23 cellular contexts compared by ENCODE assay signal in the genomic region with DNA sequence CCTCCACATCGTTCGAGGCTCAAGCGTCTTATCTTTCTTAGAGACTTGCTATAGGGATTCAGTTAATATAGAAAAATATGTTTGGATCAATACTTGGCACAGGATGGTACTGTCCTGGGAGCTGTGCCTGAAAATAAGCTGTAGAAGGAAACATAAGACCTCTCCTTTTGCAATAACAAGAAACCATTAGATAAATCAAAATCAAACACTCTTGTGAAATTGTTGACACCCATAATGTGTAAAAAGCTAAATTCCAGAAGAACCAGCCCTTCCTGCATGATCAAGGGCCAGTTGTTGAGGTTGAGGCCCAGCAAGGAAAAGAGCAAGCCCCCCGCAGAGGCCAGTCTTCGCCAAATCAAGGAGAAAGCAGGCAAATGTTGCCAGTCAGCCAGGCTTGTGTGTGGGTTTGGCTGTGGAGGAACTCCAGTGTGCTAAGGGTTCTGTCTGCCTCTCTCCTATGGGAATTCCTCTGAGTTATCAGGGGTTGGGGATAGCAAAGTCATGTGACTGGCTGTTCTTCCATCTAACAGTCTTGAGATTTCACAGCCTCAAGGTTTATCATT.
"Had no signal": no experiment of that assay in that cellular context is flagged by ENCODE, and none has a peak within 500 bp of the region (broad histone marks: within the 10 kb centered on the region; RNA-seq: fewer than 3 reads in every experiment).

No MANE protein-coding gene starts in this region.

- H2AFZ ChIP-seq: hepatocyte had no signal

- ATAC-seq: activated CD4-positive, alpha-beta T cell treated with anti-CD3 and anti-CD28 coated beads for 36 hours; activated T-cell treated with anti-CD3 and anti-CD28 coated beads, Interleukin-2, amount 50 U/mL, for 4 hours; left lung; naive thymus-derived CD4-positive, alpha-beta T cell; stimulated activated naive CD8-positive, alpha-beta T cell treated with anti-CD3 and anti-CD28 coated beads, Interleukin-15, Interleukin-2, amounts not matched to agents 100 U/mL and 50 U/mL, for 24 hours; T-helper 17 cell had no signal

- H3K27me3 ChIP-seq: hepatocyte, left lung, tibial nerve, uterus had no signal

- H3K36me3 ChIP-seq: left lung, tibial nerve, uterus had no signal

- H3K79me2 ChIP-seq: hepatocyte had no signal

- H3K9me3 ChIP-seq: left lung, tibial nerve, uterus had no signal

- H3K4me3 ChIP-seq: hepatocyte, left lung, tibial nerve, uterus had no signal

- H3K4me2 ChIP-seq: hepatocyte had no signal

- FAIRE-seq: bronchial epithelial cell, endometrium had no signal

- DNase-seq: activated B cell treated with CpG ODN at 0.5 μM for 24 hours; activated CD4-positive, alpha-beta T cell treated with anti-CD3 and anti-CD28 coated beads for 36 hours; activated CD4-positive, alpha-beta T cell treated with anti-CD3 and anti-CD28 coated beads, Interleukin-2, amount 50 U/mL, for 48 hours; activated CD8-positive, alpha-beta memory T cell treated with anti-CD3 and anti-CD28 coated beads, Interleukin-2, amount 50 U/mL, for 48 hours; activated naive CD4-positive, alpha-beta T cell; activated T-cell treated with anti-CD3 and anti-CD28 coated beads, Interleukin-2, amount 50 U/mL, for 4 hours; amniotic stem cell; cerebellar nuclear complex; cortex of kidney; foreskin fibroblast; glutamatergic neuron; immature natural killer cell; left lung; naive thymus-derived CD4-positive, alpha-beta T cell; retina; stimulated activated CD4-positive, alpha-beta T cell treated with anti-CD3 and anti-CD28 coated beads, Interleukin-4, amount 100 ng/mL, for 24 hours; stimulated activated naive CD8-positive, alpha-beta T cell treated with anti-CD3 and anti-CD28 coated beads, Interleukin-15, Interleukin-2, amounts not matched to agents 100 U/mL and 50 U/mL, for 24 hours; T-helper 17 cell; uterus had no signal

- H3K4me1 ChIP-seq: uterus had no signal

- H3K27ac ChIP-seq: hepatocyte, left lung, tibial nerve, uterus had no signal
